ENCODE assay signal across 11 cellular contexts in genomic region chr4:172996571-172997216, GRCh38.
DNase-seq lines count a peak whose midpoint lies in the region; ATAC-seq, FAIRE-seq and TF ChIP-seq lines count a peak whose summit lies in the region.
"Had no signal": no experiment of that assay in that cellular context is flagged by ENCODE, and none has a peak within 500 bp of the region (broad histone marks: within the 10 kb centered on the region; RNA-seq: fewer than 3 reads in every experiment).

No MANE protein-coding gene starts in this region.

- FAIRE-seq in HTR-8/SVneo (lab: Jason Lieb, UNC): peak; percentile 87

- CTCF ChIA-PET in mammary epithelial cell (lab: Charles Lee; ENCODE audit: low non-redundant PET): interaction anchor here (0.6 to 0.7 kb wide), 3 partner anchors 11 to 375 kb away, joined by 3 to 10 read pairs (median 4); no protein-coding TSS in a partner anchor

- no peaks in the 10 kb centered on the region for H3K79me2 ChIP-seq in mammary epithelial cell (ENCODE audit: insufficient read depth, low read length)

- no TSS peak for BruUV-seq in mammary epithelial cell (replicated peaks; lab: Mats Ljungman, UMichigan)

- dilution Hi-C loops in mammary epithelial cell (cut with HindIII; ENCODE audit: low sequenced_read_pairs): no loop called here

- WGBS in mammary epithelial cell (ENCODE audit: low coverage, missing lambda C conversion rate): 66% methylated on average over 4 of the region's 4 CpGs

- no peaks in the 10 kb centered on the region for H3K9me3 ChIP-seq in mammary epithelial cell (replicated peaks; ENCODE audit: insufficient read depth, low read length)
- H3K9me3 ChIP-seq: colonic mucosa had no signal

- TF ChIP-seq CTCF in mammary epithelial cell (conservative IDR thresholded peaks at IDR 0.05 in 1 of 2, IDR thresholded peaks at IDR 0.05 in 1 of 2; ENCODE audit: extremely low read depth in 1 of 2, insufficient read depth in 1 of 2, low read depth in 1 of 2, low read length in 2 of 2): no peak

- intact Hi-C loops in mammary epithelial cell (cut with micrococcal nuclease): loop anchor here (2.0 kb wide), 1 partner anchor 14 kb away; no protein-coding TSS in a partner anchor

- H3K9ac ChIP-seq in mammary epithelial cell (ENCODE audit: insufficient read depth, low read length): no peak overlapping the region
- H3K9ac ChIP-seq: neural progenitor cell had no signal

- H3K27ac ChIP-seq in mammary epithelial cell (ENCODE audit: insufficient read depth, low read depth, low read length): peak overlapping the region; percentile 49
- H3K27ac ChIP-seq: colonic mucosa, neural progenitor cell had no signal

- H3K36me3 ChIP-seq in mammary epithelial cell (ENCODE audit: insufficient read depth, low read length): no peaks in the 10 kb centered on the region
- H3K36me3 ChIP-seq: colonic mucosa, neural progenitor cell had no signal

- H3K4me3 ChIP-seq in mammary epithelial cell (replicated peaks in 1 of 3; ENCODE audit: insufficient read depth in 1 of 3, low read depth in 2 of 3, low read length in 3 of 3): no peak overlapping the region
- H3K4me3 ChIP-seq: colonic mucosa, neural progenitor cell had no signal

- in situ Hi-C loops in mammary epithelial cell (cut with MboI; ENCODE audit: low sequenced_read_pairs in 2 of 2): no loop called here

- peaks cover 45% of the 10 kb centered on the region for H3K4me1 ChIP-seq in mammary epithelial cell (ENCODE audit: insufficient read depth, low read length)
- H3K4me1 ChIP-seq: colonic mucosa had no signal

- peak overlapping the region; percentile 68 for H2AFZ ChIP-seq in mammary epithelial cell (ENCODE audit: low read depth, low read length)
- H2AFZ ChIP-seq: neural progenitor cell had no signal

- no peaks in the 10 kb centered on the region for H4K20me1 ChIP-seq in mammary epithelial cell (ENCODE audit: insufficient read depth, low read length)

- DNase-seq in DMS53 (lab: John Stamatoyannopoulos, UW) (peak; percentile 55), HTR-8/SVneo (ENCODE audit: insufficient read length, low spot score) (peak; percentile 62), mammary epithelial cell (peak; percentile 91), kidney tubule cell (ENCODE audit: low spot score) (peak; percentile 85), NCI-H1092 (lab: John Stamatoyannopoulos, UW) (no peak), T-helper 2 cell (no peak)
- DNase-seq: colonic mucosa, COR-L47 had no signal

- no peaks in the 10 kb centered on the region for H3K27me3 ChIP-seq in mammary epithelial cell (ENCODE audit: insufficient read depth, low read length)
- H3K27me3 ChIP-seq: colonic mucosa, neural progenitor cell had no signal

- ATAC-seq in HG02571 (IDR thresholded peaks at IDR 0.05; ENCODE audit: unreplicated experiment): no peak
- no peak for ATAC-seq in GM21576 (IDR thresholded peaks at IDR 0.05; ENCODE audit: unreplicated experiment)

- H3K4me2 ChIP-seq in mammary epithelial cell (ENCODE audit: insufficient read depth, low read depth, low read length): peak overlapping the region; percentile 71
- H3K4me2 ChIP-seq: neural progenitor cell had no signal

Comparison
In these comparisons a context has a peak if more than half of its experiments do, and no peak if none do; other contexts are left out.
1. DNase-seq: peak in DMS53 (single experiment), HTR-8/SVneo (single experiment), mammary epithelial cell (single experiment) and kidney tubule cell (single experiment); none in NCI-H1092 (single experiment) and T-helper 2 cell (0 of 5).